Comparison of ENCODE assay signal across 8 cellular contexts in the genomic region with DNA sequence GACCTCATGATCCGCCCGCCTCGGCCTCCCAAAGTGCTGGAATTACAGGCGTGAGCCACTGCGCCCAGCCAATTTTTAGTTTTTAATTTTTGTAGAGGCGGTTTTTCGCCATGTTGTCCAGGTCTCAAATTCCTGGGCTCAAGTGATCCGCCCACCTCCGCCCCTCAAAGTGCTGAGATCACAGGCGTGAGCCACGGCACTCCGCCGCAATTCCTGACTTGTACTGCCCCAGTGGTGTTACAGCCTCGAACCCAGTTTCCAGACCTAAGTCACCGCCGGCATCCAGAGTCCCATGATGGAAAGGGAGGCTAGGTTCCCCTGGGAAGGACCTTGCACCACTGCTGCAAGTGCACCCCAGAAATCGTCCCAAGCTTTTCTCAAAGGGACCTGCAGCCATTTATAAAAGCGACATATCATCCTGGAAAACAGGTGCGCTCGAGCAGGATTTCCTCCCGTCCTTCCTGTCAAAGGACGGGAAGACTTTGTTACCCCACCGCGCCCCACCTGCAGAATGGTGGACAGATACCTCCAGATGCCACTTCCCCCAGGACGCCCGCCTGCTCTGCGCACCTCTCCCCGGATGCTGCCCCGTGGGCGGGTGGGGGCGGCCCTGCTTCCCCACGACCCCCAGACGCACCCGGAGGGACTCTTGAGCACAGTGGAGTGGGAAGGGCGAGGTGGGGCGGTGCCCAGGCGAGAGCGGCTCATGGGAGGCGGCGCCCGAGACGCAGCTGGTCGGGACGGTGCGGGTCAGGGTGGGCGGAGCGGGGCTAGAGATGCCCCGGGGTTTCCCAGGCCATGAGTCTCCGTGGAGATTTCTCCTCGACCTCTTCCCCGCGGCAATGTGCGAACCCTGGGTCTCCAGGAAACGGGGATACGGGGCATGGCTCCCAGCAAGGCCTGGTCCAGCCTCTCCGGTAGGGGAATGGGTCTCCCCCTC. TPM values are rescaled to one million over a fixed set of nuclear protein-coding genes. Genes with fewer than 3 reads are reported as not detected.
A peak's percentile ranks its signal among the peaks of the same experiment; 100 is the strongest.
DNase-seq lines count a peak whose midpoint lies in the region; ATAC-seq and TF ChIP-seq lines count a peak whose summit lies in the region.

No MANE protein-coding gene starts in this region.

- H3K4me3 ChIP-seq in muscle layer of colon (ENCODE audit: low read depth in 1 of 2, low read length in 2 of 2): peak overlapping the region; percentile 58 to 68
- peak overlapping the region; percentile 61 to 75 (median 69) for H3K4me3 ChIP-seq in stomach

- no peak for TF ChIP-seq EP300 in stomach (IDR thresholded peaks at IDR 0.05)

- DNase-seq in ACHN (peak; percentile 67), NCI-H2227 treated with DMSO at 0.1 percent for 48 hours (lab: John Stamatoyannopoulos, UW) (peak; percentile 62), epithelial cell of prostate (ENCODE audit: low read depth, low spot score) (no peak), stomach (peak; percentile 73)
- DNase-seq in activated CD4-positive, alpha-beta memory T cell treated with anti-CD3 and anti-CD28 coated beads for 36 hours: peak; percentile 75

- H3K27me3 ChIP-seq in muscle layer of colon (ENCODE audit: control insufficient read depth in 1 of 2, insufficient read depth in 2 of 2, low read length in 2 of 2) (peaks cover 0 to 3% of the 10 kb centered on the region in 2 donors), stomach (no peaks in the 10 kb centered on the region)

- H3K9ac ChIP-seq in muscle layer of colon (ENCODE audit: low read length): peak overlapping the region; percentile 42

- no peak for TF ChIP-seq CTCF in stomach (IDR thresholded peaks at IDR 0.05)

- in situ Hi-C loops in ACHN (cut with HindIII; ENCODE audit: low pct_ligation_motif_present, low pct_unique_long_range_greater_than_20kb, low sequenced_read_pairs): no loop called here

- POLR2A ChIA-PET in activated CD4-positive, alpha-beta memory T cell treated with anti-CD3 and anti-CD28 coated beads for 36 hours (lab: Charles Lee): interaction anchor here (0.6 to 6.2 kb wide), 11 partner anchors 14 to 104 kb away, joined by 3 to 35 read pairs (median 4); a partner anchor contains a TSS

- 3 to 61% (median 26%) methylated on average over 16 to 56 of the region's 56 CpGs for WGBS in stomach, 5 donors

- intact Hi-C loops in activated CD4-positive, alpha-beta memory T cell treated with anti-CD3 and anti-CD28 coated beads for 36 hours (cut with micrococcal nuclease): loop anchor here (5.0 kb wide), 2 partner anchors 40 to 470 kb away; a partner anchor contains a TSS
- intact Hi-C loops in stomach (cut with DNase I; ENCODE audit: low total_unique reads): no loop called here

- CTCF ChIA-PET in activated CD4-positive, alpha-beta memory T cell treated with anti-CD3 and anti-CD28 coated beads for 36 hours (lab: Charles Lee): interaction anchor here (1.2 to 3.6 kb wide), 4 partner anchors 15 to 61 kb away, joined by 3 to 17 read pairs (median 6); a partner anchor contains a TSS

- H3K27ac ChIP-seq in epithelial cell of prostate (peak overlapping the region; percentile 94), muscle layer of colon (ENCODE audit: low read depth, low read length) (peak overlapping the region; percentile 90), stomach (peak overlapping the region; percentile 95 to 99 (median 98))

- ATAC-seq in GM18511 (IDR thresholded peaks at IDR 0.05; ENCODE audit: unreplicated experiment) (peak; percentile 64), HG03025 (IDR thresholded peaks at IDR 0.05; ENCODE audit: low FRiP score, unreplicated experiment) (peak; percentile 32)

- peak overlapping the region; percentile 91 for H3K4me3 Mint-ChIP-seq in activated CD4-positive, alpha-beta memory T cell treated with anti-CD3 and anti-CD28 coated beads for 36 hours

- peak overlapping the region; percentile 100 for H3K27ac Mint-ChIP-seq in activated CD4-positive, alpha-beta memory T cell treated with anti-CD3 and anti-CD28 coated beads for 36 hours

- no peaks in the 10 kb centered on the region for H3K9me3 Mint-ChIP-seq in activated CD4-positive, alpha-beta memory T cell treated with anti-CD3 and anti-CD28 coated beads for 36 hours

- H3K4me1 Mint-ChIP-seq in activated CD4-positive, alpha-beta memory T cell treated with anti-CD3 and anti-CD28 coated beads for 36 hours (ENCODE audit: low read depth): peaks cover 7% of the 10 kb centered on the region

- H3K9me3 ChIP-seq in muscle layer of colon (ENCODE audit: low read length) (no peaks in the 10 kb centered on the region), stomach (peaks cover 0 to 11% (median 0%) of the 10 kb centered on the region in 4 donors)

- no peaks in the 10 kb centered on the region for H3K27me3 Mint-ChIP-seq in activated CD4-positive, alpha-beta memory T cell treated with anti-CD3 and anti-CD28 coated beads for 36 hours

- peaks cover 34% of the 10 kb centered on the region for H3K36me3 Mint-ChIP-seq in activated CD4-positive, alpha-beta memory T cell treated with anti-CD3 and anti-CD28 coated beads for 36 hours

- H3K4me1 ChIP-seq in muscle layer of colon (ENCODE audit: insufficient read depth, low read length) (peaks cover 13% of the 10 kb centered on the region), stomach (peaks cover 9 to 31% (median 25%) of the 10 kb centered on the region in 4 donors)

- no peak for TF ChIP-seq POLR2A in stomach (IDR thresholded peaks at IDR 0.05)

- H3K36me3 ChIP-seq in muscle layer of colon (ENCODE audit: insufficient read depth, low read length) (peaks cover 13% of the 10 kb centered on the region), stomach (peaks cover 17 to 24% (median 23%) of the 10 kb centered on the region in 4 donors)

RNA-seq across cellular contexts. Expression of a gene that starts 1.0 kb away (rescaled TPM):
- 1,000 to 10,000 TPM; 3,597 to 3,654 TPM for total RNA-seq in activated CD4-positive, alpha-beta memory T cell treated with anti-CD3 and anti-CD28 coated beads for 36 hours
- 1,000 to 10,000 TPM in 4 of 5 donors, 100 to 1,000 TPM in 1; 783 to 3,421 (median 2,020) TPM for total RNA-seq in stomach
- 1,000 to 10,000 TPM; 5,802 to 8,616 (median 6,179) TPM for polyA plus RNA-seq in stomach

RNA-seq across cellular contexts. Expression of a gene that starts 11.8 kb away (rescaled TPM):
- total RNA-seq in activated CD4-positive, alpha-beta memory T cell treated with anti-CD3 and anti-CD28 coated beads for 36 hours: 10 to 100 TPM; 12.5 to 13.3 TPM
- total RNA-seq in stomach: 10 to 100 TPM; 12.5 to 48.7 (median 26.3) TPM
- 10 to 100 TPM; 15.9 to 18.2 (median 16.0) TPM for polyA plus RNA-seq in stomach

RNA-seq across cellular contexts. Expression of a gene that starts 14.1 kb away (rescaled TPM):
- total RNA-seq in activated CD4-positive, alpha-beta memory T cell treated with anti-CD3 and anti-CD28 coated beads for 36 hours: 10 to 100 TPM; 58.6 to 66.4 TPM
- 100 to 1,000 TPM in 2 of 5 donors, 10 to 100 TPM in 3; 12.7 to 202 (median 84.6) TPM for total RNA-seq in stomach
- polyA plus RNA-seq in stomach: 10 to 100 TPM; 19.4 to 59.9 (median 21.8) TPM

RNA-seq across cellular contexts. Expression of a gene that starts 18.1 kb away (rescaled TPM):
- total RNA-seq in activated CD4-positive, alpha-beta memory T cell treated with anti-CD3 and anti-CD28 coated beads for 36 hours: 10 to 100 TPM; 75.8 to 79.1 TPM
- 100 to 1,000 TPM in 1 of 5 donors, 10 to 100 TPM in 4; 24.2 to 117 (median 38.5) TPM for total RNA-seq in stomach
- 100 to 1,000 TPM in 1 of 3 donors, 10 to 100 TPM in 2; 62.9 to 135 (median 97.8) TPM for polyA plus RNA-seq in stomach

RNA-seq across cellular contexts. Expression of a gene that starts 22.8 kb away (rescaled TPM):
- total RNA-seq in activated CD4-positive, alpha-beta memory T cell treated with anti-CD3 and anti-CD28 coated beads for 36 hours: 1,000 to 10,000 TPM; 1,023 to 1,032 TPM
- 1,000 to 10,000 TPM in 4 of 5 donors, 100 to 1,000 TPM in 1; 638 to 3,511 (median 2,572) TPM for total RNA-seq in stomach
- polyA plus RNA-seq in stomach: 1,000 to 10,000 TPM in 1 of 3 donors, 100 to 1,000 TPM in 1, 10 to 100 TPM in 1; 89.2 to 1,461 (median 171) TPM
